Comparison of ENCODE assay signal across 8 cellular contexts in genomic region chr11:65261591-65262380, GRCh38. TPM values are rescaled to one million over a fixed set of nuclear protein-coding genes. Genes with fewer than 3 reads are reported as not detected.
DNase-seq lines count a peak whose midpoint lies in the region; FAIRE-seq and TF ChIP-seq lines count a peak whose summit lies in the region.

TSS of gene POLA2 (plus strand) at chr11:65261962. CDS start at chr11:65262293, 331 bp downstream.

- peaks cover 21 to 28% of the 10 kb centered on the region in 2 experiments for H3K4me1 ChIP-seq in neutrophil (ENCODE audit: control insufficient read depth in 1 of 2, insufficient read depth in 1 of 2, low read depth in 1 of 2, low read length in 1 of 2)

- DNase-seq in GM03348 (ENCODE audit: low spot score) = peak; percentile 100
- peak; percentile 86 for DNase-seq in HFF-Myc (ENCODE audit: extremely low read depth, low read depth)
- peak; percentile 98 for DNase-seq in NAMALWA (ENCODE audit: low spot score)
- DNase-seq in SK-MEL-5 (ENCODE audit: low read depth, low spot score) = peak; percentile 91
- peak; percentile 95 for DNase-seq in activated naive CD4-positive, alpha-beta T cell treated with Interleukin-2 at 50 U/mL for 16 hours
- peak; percentile 92 to 95 for DNase-seq in frontal cortex (ENCODE audit: low spot score in 2 of 2)
- peak; percentile 26 to 93 (median 86) for DNase-seq in substantia nigra (lab: John Stamatoyannopoulos, UW)

- TF ChIP-seq CTCF in HFF-Myc (IDR thresholded peaks at IDR 0.05; ENCODE audit: low read depth, low read length, missing control alignments) = no peak
- peak; percentile 20 for TF ChIP-seq CTCF in neutrophil (IDR thresholded peaks at IDR 0.05)

- no peaks in the 10 kb centered on the region for H3K9me3 ChIP-seq in neutrophil

- H3K27ac ChIP-seq in neutrophil = peak within 1 kb of the TSS; percentile 81
- H3K27ac ChIP-seq in substantia nigra (ENCODE audit: low read depth, low read length, poor library complexity, severe bottlenecking) = peak within 1 kb of the TSS; percentile 90

- in situ Hi-C loops in SK-MEL-5 (cut with HindIII; ENCODE audit: low pct_unique_long_range_greater_than_20kb, low sequenced_read_pairs) = no loop called here

- no peak for FAIRE-seq in frontal cortex (lab: Jason Lieb, UNC)

- H3K27me3 ChIP-seq in neutrophil = no peaks in the 10 kb centered on the region

- peak within 1 kb of the TSS; percentile 90 for H3K4me3 ChIP-seq in HFF-Myc (replicated peaks; ENCODE audit: low read depth, low read length)
- H3K4me3 ChIP-seq in neutrophil (ENCODE audit: low read depth in 1 of 2, low read length in 1 of 2) = peak within 1 kb of the TSS; percentile 91 to 95

- no peaks in the 10 kb centered on the region for H3K36me3 ChIP-seq in neutrophil

RNA-seq across cellular contexts. Expression of gene POLA2, which starts in this region (rescaled TPM):
- 5.1 and 19.5 TPM in 2 replicates for total RNA-seq in SK-MEL-5 (2014; rRNA removed; shearing (Covaris generic))
- polyA plus RNA-seq in SK-MEL-5 (2015; cell fraction: cytosol; rRNA removed) = 18.1 and 22.0 TPM in 2 replicates
- polyA plus RNA-seq in SK-MEL-5 (2015; cell fraction: nucleus; rRNA removed) = 18.9 and 29.5 TPM in 2 replicates
- 2.9 TPM for total RNA-seq in frontal cortex

Comparison
In these comparisons a context has a peak if more than half of its experiments do, and no peak if none do; other contexts are left out.
1. Peak in every context shown above with its lines: DNase-seq, H3K4me3 ChIP-seq and H3K27ac ChIP-seq.